In the genomic region with DNA sequence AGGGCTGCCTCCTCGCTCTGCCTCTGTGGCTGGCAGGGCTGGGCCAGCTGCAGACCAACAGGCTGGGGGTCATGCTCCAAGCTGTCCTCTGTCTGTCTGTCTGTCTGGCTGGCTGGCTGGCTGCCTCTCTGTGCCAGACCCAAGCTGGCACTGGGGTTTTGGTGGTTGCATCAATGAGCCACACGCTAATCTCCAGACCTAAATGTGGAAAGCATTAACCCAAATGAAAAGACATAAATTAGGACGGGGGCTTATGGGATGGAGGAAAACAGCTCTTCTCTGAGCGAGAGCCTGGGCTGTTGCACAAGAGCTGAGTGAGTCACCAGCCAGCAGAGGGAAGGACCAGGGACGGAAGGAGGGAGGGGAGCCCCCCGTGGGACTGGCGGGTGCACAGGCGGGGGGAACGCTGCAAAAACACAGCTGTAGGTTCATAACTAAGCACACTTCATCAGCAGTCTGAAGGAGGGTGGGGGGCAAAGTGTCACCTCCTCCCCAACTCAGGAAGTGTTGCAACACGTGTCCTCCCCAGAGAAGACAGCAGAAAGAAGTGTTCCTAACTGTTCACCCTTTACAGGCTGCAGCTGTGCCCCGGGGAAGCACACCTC, we compare ENCODE assay signal across 9 cellular contexts.
DNase-seq lines count a peak whose midpoint lies in the region; ATAC-seq and TF ChIP-seq lines count a peak whose summit lies in the region.
"Had no signal": no experiment of that assay in that cellular context is flagged by ENCODE, and none has a peak within 500 bp of the region (broad histone marks: within the 10 kb centered on the region; RNA-seq: fewer than 3 reads in every experiment).

No MANE protein-coding gene starts in this region.

- no peaks in the 10 kb centered on the region for H3K36me3 Mint-ChIP-seq in activated CD8-positive, alpha-beta T cell treated with anti-CD3 and anti-CD28 coated beads for 36 hours (ENCODE audit: low read depth)
- no peaks in the 10 kb centered on the region for H3K36me3 Mint-ChIP-seq in stimulated activated memory B cell treated with anti-CD40 and anti-IgM and Interleukin-4, amounts not matched to agents 10 μg/mL and 1 μg/mL and 100 μg/mL, for 72 hours

- H3K9me3 ChIP-seq in muscle layer of colon (ENCODE audit: low read length) = no peaks in the 10 kb centered on the region

- H3K9me3 Mint-ChIP-seq in activated CD8-positive, alpha-beta T cell treated with anti-CD3 and anti-CD28 coated beads for 36 hours = no peaks in the 10 kb centered on the region
- H3K9me3 Mint-ChIP-seq in stimulated activated memory B cell treated with anti-CD40 and anti-IgM and Interleukin-4, amounts not matched to agents 10 μg/mL and 1 μg/mL and 100 μg/mL, for 72 hours = peaks cover 5% of the 10 kb centered on the region

- peaks cover 57% of the 10 kb centered on the region for H3K4me1 Mint-ChIP-seq in activated CD8-positive, alpha-beta T cell treated with anti-CD3 and anti-CD28 coated beads for 36 hours (ENCODE audit: low read depth)
- peaks cover 43% of the 10 kb centered on the region for H3K4me1 Mint-ChIP-seq in stimulated activated memory B cell treated with anti-CD40 and anti-IgM and Interleukin-4, amounts not matched to agents 10 μg/mL and 1 μg/mL and 100 μg/mL, for 72 hours

- H3K9ac ChIP-seq in muscle layer of colon (ENCODE audit: low read length) = peak overlapping the region; percentile 17

- H3K36me3 ChIP-seq in muscle layer of colon (ENCODE audit: insufficient read depth, low read length) = no peaks in the 10 kb centered on the region

- no peaks in the 10 kb centered on the region for H3K27me3 Mint-ChIP-seq in activated CD8-positive, alpha-beta T cell treated with anti-CD3 and anti-CD28 coated beads for 36 hours
- no peaks in the 10 kb centered on the region for H3K27me3 Mint-ChIP-seq in stimulated activated memory B cell treated with anti-CD40 and anti-IgM and Interleukin-4, amounts not matched to agents 10 μg/mL and 1 μg/mL and 100 μg/mL, for 72 hours

- H3K4me1 ChIP-seq in muscle layer of colon (ENCODE audit: insufficient read depth, low read length) = peaks cover 35% of the 10 kb centered on the region

- H3K4me3 ChIP-seq in muscle layer of colon (ENCODE audit: low read depth in 1 of 2, low read length in 2 of 2) = peak overlapping the region in 1 of 2 donors; percentile 44

- DNase-seq in KG1 (lab: John Stamatoyannopoulos, UW) (peak; percentile 61), NCI-H69 (lab: John Stamatoyannopoulos, UW) (no peak), NCI-H2227 (lab: John Stamatoyannopoulos, UW; ENCODE audit: unreplicated experiment) (no peak)
- DNase-seq in activated CD8-positive, alpha-beta T cell treated with anti-CD3 and anti-CD28 coated beads for 36 hours = peak; percentile 87
- DNase-seq in effector CD8-positive, alpha-beta T cell (lab: John Stamatoyannopoulos, UW) = peak; percentile 23

- H3K27me3 ChIP-seq in muscle layer of colon (ENCODE audit: control insufficient read depth in 1 of 2, insufficient read depth in 2 of 2, low read length in 2 of 2) = no peaks in the 10 kb centered on the region

- H3K27ac Mint-ChIP-seq in activated CD8-positive, alpha-beta T cell treated with anti-CD3 and anti-CD28 coated beads for 36 hours = peak overlapping the region; percentile 79
- peak overlapping the region; percentile 69 for H3K27ac Mint-ChIP-seq in stimulated activated memory B cell treated with anti-CD40 and anti-IgM and Interleukin-4, amounts not matched to agents 10 μg/mL and 1 μg/mL and 100 μg/mL, for 72 hours

- POLR2A ChIA-PET in activated CD8-positive, alpha-beta T cell treated with anti-CD3 and anti-CD28 coated beads for 36 hours (lab: Charles Lee) = interaction anchor here (0.7 to 1.0 kb wide), 2 partner anchors 9 to 13 kb away, joined by 3 read pairs; no protein-coding TSS in a partner anchor

- CTCF ChIA-PET in activated CD8-positive, alpha-beta T cell treated with anti-CD3 and anti-CD28 coated beads for 36 hours (lab: Charles Lee) = interaction anchor here (1.0 kb wide), 1 partner anchor 112 kb away, joined by 8 read pairs; no protein-coding TSS in a partner anchor

- intact Hi-C loops in activated CD8-positive, alpha-beta T cell treated with anti-CD3 and anti-CD28 coated beads for 36 hours (cut with micrococcal nuclease) = no loop called here

- no peak for TF ChIP-seq CTCF in activated CD8-positive, alpha-beta T cell treated with anti-CD3 and anti-CD28 coated beads for 36 hours (IDR thresholded peaks at IDR 0.05)

- ATAC-seq in GM19023 (IDR thresholded peaks at IDR 0.05; ENCODE audit: unreplicated experiment) = peak; percentile 57
- ATAC-seq in activated CD8-positive, alpha-beta T cell treated with anti-CD3 and anti-CD28 coated beads for 36 hours = peak; percentile 88
- peak; percentile 76 for ATAC-seq in stimulated activated memory B cell treated with anti-CD40 and anti-IgM and Interleukin-4, amounts not matched to agents 10 μg/mL and 1 μg/mL and 100 μg/mL, for 72 hours

- peak overlapping the region; percentile 50 for H3K4me3 Mint-ChIP-seq in activated CD8-positive, alpha-beta T cell treated with anti-CD3 and anti-CD28 coated beads for 36 hours
- H3K4me3 Mint-ChIP-seq in stimulated activated memory B cell treated with anti-CD40 and anti-IgM and Interleukin-4, amounts not matched to agents 10 μg/mL and 1 μg/mL and 100 μg/mL, for 72 hours = peak overlapping the region; percentile 29

- peak overlapping the region; percentile 80 for H3K27ac ChIP-seq in muscle layer of colon (ENCODE audit: low read depth, low read length)
- H3K27ac ChIP-seq: epithelial cell of prostate had no signal

Comparison
In these comparisons a context has a peak if more than half of its experiments do, and no peak if none do; other contexts are left out.
1. DNase-seq: peak in KG1 (single experiment), activated CD8-positive, alpha-beta T cell treated with anti-CD3 and anti-CD28 coated beads for 36 hours (single experiment) and effector CD8-positive, alpha-beta T cell (single experiment); none in NCI-H69 (single experiment) and NCI-H2227 (single experiment).
2. Peak in every context shown above with its lines, with median percentiles within 50 percentile points of each other: ATAC-seq.